9 cellular contexts compared by ENCODE assay signal in the genomic region with DNA sequence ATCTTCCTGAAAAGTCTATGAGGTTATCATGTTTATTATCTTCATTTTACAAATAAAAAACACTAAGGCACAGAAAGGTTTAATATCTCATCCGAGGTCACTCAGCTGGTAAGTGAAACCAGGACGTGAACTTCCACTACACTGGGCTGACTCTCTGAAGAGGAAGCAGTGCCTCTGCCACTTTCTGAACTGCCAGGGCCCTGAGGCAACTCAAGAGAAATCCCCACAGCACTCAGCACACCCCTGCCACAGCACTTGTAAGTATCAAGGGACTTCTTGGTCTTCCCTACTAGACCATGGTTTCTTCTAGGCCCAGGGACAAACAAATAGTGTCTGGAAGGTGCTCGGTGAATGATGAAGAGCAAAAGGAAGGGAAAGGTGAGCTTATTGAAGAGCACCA. TPM values are rescaled to one million over a fixed set of nuclear protein-coding genes. Genes with fewer than 3 reads are reported as not detected.
DNase-seq lines count a peak whose midpoint lies in the region; ATAC-seq and TF ChIP-seq lines count a peak whose summit lies in the region.
"Had no signal": no experiment of that assay in that cellular context is flagged by ENCODE, and none has a peak within 500 bp of the region (broad histone marks: within the 10 kb centered on the region; RNA-seq: fewer than 3 reads in every experiment).

No MANE protein-coding gene starts in this region.

- H3K9me3 ChIP-seq in RWPE2 (ENCODE audit: severe bottlenecking) (no peaks in the 10 kb centered on the region), mucosa of descending colon (no peaks in the 10 kb centered on the region)
- H3K9me3 ChIP-seq: neutrophil had no signal

- DNase-seq in GM12865 (ENCODE audit: low read depth) = peak; percentile 74
- no peak for DNase-seq in RWPE2 (ENCODE audit: low spot score)
- DNase-seq in mucosa of descending colon = no peak
- no peak for DNase-seq in DMS 273 (lab: John Stamatoyannopoulos, UW; ENCODE audit: unreplicated experiment)
- DNase-seq in hepatic stellate cell (ENCODE audit: low spot score) = no peak
- DNase-seq in activated CD4-positive, alpha-beta T cell treated with anti-CD3 and anti-CD28 coated beads, Interleukin-2, amount 50 U/mL, for 48 hours = no peak
- DNase-seq in NCI-H1105 (lab: John Stamatoyannopoulos, UW) = no peak

- H3K4me3 ChIP-seq in GM12865 (ENCODE audit: low read depth, low read length) (no peak overlapping the region), RWPE2 (ENCODE audit: severe bottlenecking) (no peak overlapping the region), mucosa of descending colon (no peak overlapping the region)

- no peak for TF ChIP-seq CTCF in GM12865 (IDR thresholded peaks at IDR 0.05; ENCODE audit: insufficient read depth, low read depth, low read length, missing control alignments)
- no peak for TF ChIP-seq CTCF in RWPE2 (IDR thresholded peaks at IDR 0.05; ENCODE audit: poor library complexity, severe bottlenecking)
- TF ChIP-seq CTCF in mucosa of descending colon (IDR thresholded peaks at IDR 0.05) = no peak

- peak; percentile 82 for ATAC-seq in HG02588 (IDR thresholded peaks at IDR 0.05; ENCODE audit: unreplicated experiment)
- no peak for ATAC-seq in RWPE2 (ENCODE audit: low read depth)
- peak; percentile 52 for ATAC-seq in mucosa of descending colon

- intact Hi-C loops in mucosa of descending colon (cut with DNase I, micrococcal nuclease) = no loop called here

- peaks cover 38% of the 10 kb centered on the region for H3K36me3 ChIP-seq in RWPE2 (ENCODE audit: low read depth)
- H3K36me3 ChIP-seq in mucosa of descending colon (ENCODE audit: low read depth) = no peaks in the 10 kb centered on the region
- H3K36me3 ChIP-seq: neutrophil had no signal

- H3K27ac ChIP-seq in RWPE2 (ENCODE audit: poor library complexity, severe bottlenecking) = peak overlapping the region; percentile 21
- H3K27ac ChIP-seq: neutrophil had no signal

- H3K4me1 ChIP-seq in RWPE2 (ENCODE audit: insufficient read depth, poor library complexity, severe bottlenecking) = peaks cover 5% of the 10 kb centered on the region
- no peaks in the 10 kb centered on the region for H3K4me1 ChIP-seq in mucosa of descending colon (ENCODE audit: low read depth)

- no peaks in the 10 kb centered on the region for H3K27me3 ChIP-seq in RWPE2 (ENCODE audit: insufficient read depth, poor library complexity, severe bottlenecking)
- H3K27me3 ChIP-seq: neutrophil had no signal

RNA-seq across cellular contexts. Expression of gene RPL27A, which starts 49.7 kb away (rescaled TPM):
- 100 to 1,000 TPM; 634 to 807 (median 704) TPM for total RNA-seq in mucosa of descending colon

RNA-seq across cellular contexts. Expression of gene TRIM66, which starts 49.8 kb away (rescaled TPM):
- 10 to 100 TPM in 2 of 3 donors, 1 to 10 TPM in 1; 9.6 to 21.3 (median 15.9) TPM for total RNA-seq in mucosa of descending colon
